In genomic region chr15:88463870-88464532, GRCh38 we compare ENCODE assay signal across 18 cellular contexts. TPM values are rescaled to one million over a fixed set of nuclear protein-coding genes. Genes with fewer than 3 reads are reported as not detected.
A peak's percentile ranks its signal among the peaks of the same experiment; 100 is the strongest.
DNase-seq lines count a peak whose midpoint lies in the region; ATAC-seq, FAIRE-seq and TF ChIP-seq lines count a peak whose summit lies in the region.
"Had no signal": no experiment of that assay in that cellular context is flagged by ENCODE, and none has a peak within 500 bp of the region (broad histone marks: within the 10 kb centered on the region; RNA-seq: fewer than 3 reads in every experiment).

No MANE protein-coding gene starts in this region.

- no peaks in the 10 kb centered on the region for H3K9me3 Mint-ChIP-seq in activated naive CD4-positive, alpha-beta T cell treated with anti-CD3 and anti-CD28 coated beads for 36 hours
- no peaks in the 10 kb centered on the region for H3K9me3 Mint-ChIP-seq in stimulated activated naive CD8-positive, alpha-beta T cell treated with anti-CD3 and anti-CD28 coated beads, Interleukin-15, Interleukin-2, amounts not matched to agents 100 ng/mL and 50 ng/mL, for 24 hours
- H3K9me3 Mint-ChIP-seq in type B pancreatic cell, result no peaks in the 10 kb centered on the region
- H3K9me3 Mint-ChIP-seq: H9 had no signal

- H3K27ac ChIP-seq in endothelial cell of umbilical vein (ENCODE audit: insufficient read depth, low read depth, low read length), result peak overlapping the region; percentile 96

- no peak for FAIRE-seq in endothelial cell of umbilical vein (lab: Jason Lieb, UNC)
- FAIRE-seq: G401.6, GM12891 had no signal

- H3K27me3 Mint-ChIP-seq in activated naive CD4-positive, alpha-beta T cell treated with anti-CD3 and anti-CD28 coated beads for 36 hours (ENCODE audit: low read depth), result no peaks in the 10 kb centered on the region
- H3K27me3 Mint-ChIP-seq in stimulated activated naive CD8-positive, alpha-beta T cell treated with anti-CD3 and anti-CD28 coated beads, Interleukin-15, Interleukin-2, amounts not matched to agents 100 ng/mL and 50 ng/mL, for 24 hours, result no peaks in the 10 kb centered on the region
- no peaks in the 10 kb centered on the region for H3K27me3 Mint-ChIP-seq in type B pancreatic cell

- DNase-seq in activated naive CD4-positive, alpha-beta T cell treated with anti-CD3 and anti-CD28 coated beads for 36 hours, result no peak
- DNase-seq in activated naive CD4-positive, alpha-beta T cell treated with Interleukin-2 at 50 U/mL for 16 hours, result no peak
- no peak for DNase-seq in stimulated activated naive CD8-positive, alpha-beta T cell treated with anti-CD3 and anti-CD28 coated beads, Interleukin-15, Interleukin-2, amounts not matched to agents 100 U/mL and 50 U/mL, for 24 hours
- DNase-seq in endothelial cell of umbilical vein (ENCODE audit: low read depth, low spot score) (no peak), type B pancreatic cell (ENCODE audit: extremely low spot score, unreplicated experiment) (no peak), mesenteric fat pad (ENCODE audit: low spot score) (no peak)
- no peak for DNase-seq in activated CD4-positive, alpha-beta T cell treated with anti-CD3 and anti-CD28 coated beads, Interleukin-2, amount 50 U/mL, for 4 hours
- DNase-seq: AML-193, DMS79, H9, Karpas-422, NCI-H187 treated with DMSO at 0.1 percent for 48 hours, NCI-H2171 treated with DMSO at 0.1 percent for 48 hours, NCI-H82 had no signal

- H3K4me1 Mint-ChIP-seq in activated naive CD4-positive, alpha-beta T cell treated with anti-CD3 and anti-CD28 coated beads for 36 hours (ENCODE audit: low read depth), result peaks cover 25% of the 10 kb centered on the region
- H3K4me1 Mint-ChIP-seq in stimulated activated naive CD8-positive, alpha-beta T cell treated with anti-CD3 and anti-CD28 coated beads, Interleukin-15, Interleukin-2, amounts not matched to agents 100 ng/mL and 50 ng/mL, for 24 hours (ENCODE audit: low read depth), result peaks cover 25% of the 10 kb centered on the region
- peaks cover 15% of the 10 kb centered on the region for H3K4me1 Mint-ChIP-seq in type B pancreatic cell (ENCODE audit: unreplicated experiment)

- H3K9me3 ChIP-seq in endothelial cell of umbilical vein (replicated peaks; ENCODE audit: control insufficient read depth, insufficient read depth, low read length), result no peaks in the 10 kb centered on the region

- BruUV-seq in endothelial cell of umbilical vein (replicated peaks; lab: Mats Ljungman, UMichigan), result TSS peak; percentile 0

- intact Hi-C loops in activated naive CD4-positive, alpha-beta T cell treated with anti-CD3 and anti-CD28 coated beads for 36 hours (cut with micrococcal nuclease), result no loop called here
- intact Hi-C loops in endothelial cell of umbilical vein (cut with micrococcal nuclease), result loop anchor here (1.0 kb wide), 1 partner anchor 10 kb away; no protein-coding TSS in a partner anchor

- no peak overlapping the region for H3K4me3 ChIP-seq in endothelial cell of umbilical vein (replicated peaks in 1 of 3; ENCODE audit: insufficient read depth in 1 of 3, low read depth in 1 of 3, low read length in 3 of 3)

- peaks cover 37% of the 10 kb centered on the region for H3K36me3 Mint-ChIP-seq in activated naive CD4-positive, alpha-beta T cell treated with anti-CD3 and anti-CD28 coated beads for 36 hours (ENCODE audit: low read depth)
- H3K36me3 Mint-ChIP-seq in stimulated activated naive CD8-positive, alpha-beta T cell treated with anti-CD3 and anti-CD28 coated beads, Interleukin-15, Interleukin-2, amounts not matched to agents 100 ng/mL and 50 ng/mL, for 24 hours (ENCODE audit: low read depth), result peaks cover 59% of the 10 kb centered on the region
- peaks cover 3% of the 10 kb centered on the region for H3K36me3 Mint-ChIP-seq in type B pancreatic cell

- H3K36me3 ChIP-seq in endothelial cell of umbilical vein (ENCODE audit: control insufficient read depth in 2 of 2, extremely low read depth in 1 of 2, insufficient read depth in 2 of 2, low read length in 2 of 2), result peaks cover 7 to 25% of the 10 kb centered on the region in 2 experiments

- no peak for ATAC-seq in stimulated activated naive CD8-positive, alpha-beta T cell treated with anti-CD3 and anti-CD28 coated beads, Interleukin-15, Interleukin-2, amounts not matched to agents 100 U/mL and 50 U/mL, for 24 hours
- ATAC-seq: Panc1 had no signal

- no peaks in the 10 kb centered on the region for H4K20me1 ChIP-seq in endothelial cell of umbilical vein (replicated peaks; ENCODE audit: control insufficient read depth, extremely low read depth, insufficient read depth, low read length)

- TF ChIP-seq POLR2A in endothelial cell of umbilical vein (IDR thresholded peaks at IDR 0.05; ENCODE audit: low read depth, low read length), result no peak

- POLR2A ChIA-PET in endothelial cell of umbilical vein (lab: Charles Lee), result no interaction called here

- dilution Hi-C loops in endothelial cell of umbilical vein (cut with MboI; ENCODE audit: extremely low pct_ligation_motif_present, low sequenced_read_pairs), result no loop called here

- CTCF ChIA-PET in activated naive CD4-positive, alpha-beta T cell treated with anti-CD3 and anti-CD28 coated beads for 36 hours (lab: Charles Lee), result interaction anchor here (1.6 to 2.0 kb wide), 2 partner anchors 9 to 13 kb away, joined by 5 to 8 read pairs; no protein-coding TSS in a partner anchor
- CTCF ChIA-PET in endothelial cell of umbilical vein (lab: Charles Lee), result interaction anchor here (1.2 to 1.4 kb wide), 3 partner anchors 9 to 160 kb away, joined by 3 to 7 read pairs (median 3); no protein-coding TSS in a partner anchor

- H3K79me2 ChIP-seq in endothelial cell of umbilical vein (ENCODE audit: control insufficient read depth, insufficient read depth, low read length), result peaks cover 31% of the 10 kb centered on the region

- peak overlapping the region; percentile 73 for H3K4me2 ChIP-seq in endothelial cell of umbilical vein (ENCODE audit: insufficient read depth, low read length)

- H3K4me1 ChIP-seq in endothelial cell of umbilical vein (ENCODE audit: control insufficient read depth, extremely low read depth, insufficient read depth, low read length), result peaks cover 37% of the 10 kb centered on the region

- H3K4me3 Mint-ChIP-seq in activated naive CD4-positive, alpha-beta T cell treated with anti-CD3 and anti-CD28 coated beads for 36 hours, result no peak overlapping the region
- no peak overlapping the region for H3K4me3 Mint-ChIP-seq in stimulated activated naive CD8-positive, alpha-beta T cell treated with anti-CD3 and anti-CD28 coated beads, Interleukin-15, Interleukin-2, amounts not matched to agents 100 ng/mL and 50 ng/mL, for 24 hours
- H3K4me3 Mint-ChIP-seq in type B pancreatic cell, result peak overlapping the region; percentile 11
- H3K4me3 Mint-ChIP-seq: H9 had no signal

- peak overlapping the region; percentile 26 for H3K27ac Mint-ChIP-seq in activated naive CD4-positive, alpha-beta T cell treated with anti-CD3 and anti-CD28 coated beads for 36 hours
- peak overlapping the region; percentile 71 for H3K27ac Mint-ChIP-seq in stimulated activated naive CD8-positive, alpha-beta T cell treated with anti-CD3 and anti-CD28 coated beads, Interleukin-15, Interleukin-2, amounts not matched to agents 100 ng/mL and 50 ng/mL, for 24 hours
- no peak overlapping the region for H3K27ac Mint-ChIP-seq in type B pancreatic cell
- H3K27ac Mint-ChIP-seq: H9 had no signal

- no peak overlapping the region for H2AFZ ChIP-seq in endothelial cell of umbilical vein (ENCODE audit: low read depth, low read length)

- H3K9me1 ChIP-seq in endothelial cell of umbilical vein (replicated peaks; ENCODE audit: control insufficient read depth, extremely low read depth, insufficient read depth, low read length), result no peaks in the 10 kb centered on the region

- H3K9ac ChIP-seq in endothelial cell of umbilical vein (replicated peaks; ENCODE audit: extremely low read depth, insufficient read depth, low read length), result peak overlapping the region; percentile 40

- no peaks in the 10 kb centered on the region for H3K27me3 ChIP-seq in endothelial cell of umbilical vein (ENCODE audit: control insufficient read depth in 2 of 2, insufficient read depth in 2 of 2, low read length in 2 of 2)

- no peak for TF ChIP-seq CTCF in endothelial cell of umbilical vein (IDR thresholded peaks at IDR 0.05; ENCODE audit: extremely low read depth in 1 of 2, insufficient read depth in 1 of 2, low read depth in 1 of 2, low read length in 2 of 2)
- no peak for TF ChIP-seq CTCF in type B pancreatic cell (conservative IDR thresholded peaks at IDR 0.05)

TF ChIP-seq in endothelial cell of umbilical vein, 7 proteins besides CTCF, POLR2A, EP300 and RAD21:
- no peak for TF ChIP-seq POLR2AphosphoS5 (IDR thresholded peaks at IDR 0.05; ENCODE audit: insufficient read depth, low read depth, low read length)
TF ChIP-seq in endothelial cell of umbilical vein: peak in this region for 0.

RNA-seq across cellular contexts. Expression of gene MRPL46, which starts 3.2 kb away (rescaled TPM):
- total RNA-seq in activated naive CD4-positive, alpha-beta T cell treated with anti-CD3 and anti-CD28 coated beads for 36 hours, result 10 to 100 TPM; 29.1 to 29.2 TPM
- total RNA-seq in endothelial cell of umbilical vein, result 27.9 and 30.9 TPM in 2 replicates
- 21.6 and 24.5 TPM in 2 replicates for polyA plus RNA-seq in endothelial cell of umbilical vein
- 35.5 and 39.3 TPM in 2 replicates for polyA plus RNA-seq in endothelial cell of umbilical vein (2011; cell fraction: cytosol; rRNA removed)
- 19.9 and 23.2 TPM in 2 replicates for polyA plus RNA-seq in endothelial cell of umbilical vein (2011; cell fraction: nucleus; rRNA removed)
- polyA plus RNA-seq in endothelial cell of umbilical vein (2012), result 25.7 and 30.2 TPM in 2 replicates
- polyA minus RNA-seq in endothelial cell of umbilical vein, result 11.0 and 12.1 TPM in 2 replicates
- 12.5 TPM for polyA minus RNA-seq in endothelial cell of umbilical vein (2011; cell fraction: cytosol; rRNA and poly(A)+ RNA removed)
- polyA minus RNA-seq in endothelial cell of umbilical vein (2011; cell fraction: nucleus; rRNA and poly(A)+ RNA removed), result 18.4 and 22.1 TPM in 2 replicates
- 24.8 and 26.0 TPM in 2 replicates for total RNA-seq in type B pancreatic cell (ENCODE audit: low replicate concordance)
- total RNA-seq in mesenteric fat pad, result 50.8 TPM

RNA-seq across cellular contexts. Expression of gene MRPS11, which starts 3.5 kb away (rescaled TPM):
- 10 to 100 TPM; 50.3 to 57.1 TPM for total RNA-seq in activated naive CD4-positive, alpha-beta T cell treated with anti-CD3 and anti-CD28 coated beads for 36 hours
- total RNA-seq in endothelial cell of umbilical vein (66.3 and 71.7 TPM in 2 replicates), type B pancreatic cell (ENCODE audit: low replicate concordance) (44.0 and 45.2 TPM in 2 replicates), mesenteric fat pad (60.9 TPM)
- polyA plus RNA-seq in endothelial cell of umbilical vein, result 97.9 and 111 TPM in 2 replicates
- polyA plus RNA-seq in endothelial cell of umbilical vein (2011; cell fraction: cytosol; rRNA removed), result 135 and 140 TPM in 2 replicates
- 53.4 and 66.0 TPM in 2 replicates for polyA plus RNA-seq in endothelial cell of umbilical vein (2011; cell fraction: nucleus; rRNA removed)
- polyA plus RNA-seq in endothelial cell of umbilical vein (2012), result 59.9 and 80.2 TPM in 2 replicates
- 31.1 and 47.0 TPM in 2 replicates for polyA minus RNA-seq in endothelial cell of umbilical vein
- 55.4 TPM for polyA minus RNA-seq in endothelial cell of umbilical vein (2011; cell fraction: cytosol; rRNA and poly(A)+ RNA removed)
- polyA minus RNA-seq in endothelial cell of umbilical vein (2011; cell fraction: nucleus; rRNA and poly(A)+ RNA removed), result 16.1 and 20.7 TPM in 2 replicates
